In genomic region chr16:84970447-84971127, GRCh38 we compare ENCODE assay signal across 1 cellular context.
TF ChIP-seq lines count a peak whose summit lies in the region.

No MANE protein-coding gene starts in this region.

TF ChIP-seq in K562, 482 proteins besides CTCF, POLR2A, EP300 and RAD21 (continued from another document):
- TF ChIP-seq CTCFL (IDR thresholded peaks at IDR 0.05; ENCODE audit: borderline replicate concordance, insufficient read depth, low read depth, low read length, poor library complexity, severe bottlenecking) = peak; percentile 58
- no peak for TF ChIP-seq SMARCE1 (IDR thresholded peaks at IDR 0.05)
- 0 out of 2 replicates have a peak, but pooled peaks have one; percentile 23 for TF ChIP-seq JUND (IDR thresholded peaks at IDR 0.05; ENCODE audit: borderline replicate concordance, low read depth, low read length)
- TF ChIP-seq JUND (tag; IDR thresholded peaks at IDR 0.05; ENCODE audit: borderline replicate concordance, low read depth, low read length) = no peak
- no peak for TF ChIP-seq GABPB2 (CRISPR knock-in tag; conservative IDR thresholded peaks at IDR 0.05)
- TF ChIP-seq, protein P1, sequence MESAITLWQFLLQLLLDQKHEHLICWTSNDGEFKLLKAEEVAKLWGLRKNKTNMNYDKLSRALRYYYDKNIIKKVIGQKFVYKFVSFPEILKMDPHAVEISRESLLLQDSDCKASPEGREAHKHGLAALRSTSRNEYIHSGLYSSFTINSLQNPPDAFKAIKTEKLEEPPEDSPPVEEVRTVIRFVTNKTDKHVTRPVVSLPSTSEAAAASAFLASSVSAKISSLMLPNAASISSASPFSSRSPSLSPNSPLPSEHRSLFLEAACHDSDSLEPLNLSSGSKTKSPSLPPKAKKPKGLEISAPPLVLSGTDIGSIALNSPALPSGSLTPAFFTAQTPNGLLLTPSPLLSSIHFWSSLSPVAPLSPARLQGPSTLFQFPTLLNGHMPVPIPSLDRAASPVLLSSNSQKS (CRISPR knock-in tag; IDR thresholded peaks at IDR 0.05) = no peak
- TF ChIP-seq, protein P2, sequence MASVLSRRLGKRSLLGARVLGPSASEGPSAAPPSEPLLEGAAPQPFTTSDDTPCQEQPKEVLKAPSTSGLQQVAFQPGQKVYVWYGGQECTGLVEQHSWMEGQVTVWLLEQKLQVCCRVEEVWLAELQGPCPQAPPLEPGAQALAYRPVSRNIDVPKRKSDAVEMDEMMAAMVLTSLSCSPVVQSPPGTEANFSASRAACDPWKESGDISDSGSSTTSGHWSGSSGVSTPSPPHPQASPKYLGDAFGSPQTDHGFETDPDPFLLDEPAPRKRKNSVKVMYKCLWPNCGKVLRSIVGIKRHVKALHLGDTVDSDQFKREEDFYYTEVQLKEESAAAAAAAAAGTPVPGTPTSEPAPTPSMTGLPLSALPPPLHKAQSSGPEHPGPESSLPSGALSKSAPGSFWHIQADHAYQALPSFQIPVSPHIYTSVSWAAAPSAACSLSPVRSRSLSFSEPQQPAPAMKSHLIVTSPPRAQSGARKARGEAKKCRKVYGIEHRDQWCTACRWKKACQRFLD (CRISPR knock-in tag; IDR thresholded peaks at IDR 0.05) = no peak
- TF ChIP-seq TEAD1 (CRISPR knock-in tag; IDR thresholded peaks at IDR 0.05) = peak; percentile 54 to 86; a peak in 1 of 4 replicates
- no peak for TF ChIP-seq TARDBP (IDR thresholded peaks at IDR 0.05)
- no peak for TF ChIP-seq ZC3H4 (CRISPR knock-in tag; IDR thresholded peaks at IDR 0.05; ENCODE audit: borderline replicate concordance)
- peak; percentile 20 to 59; a peak in 2 of 4 replicates for TF ChIP-seq RCOR1 (IDR thresholded peaks at IDR 0.05; ENCODE audit: borderline replicate concordance in 1 of 2, low read depth in 2 of 2, low read length in 2 of 2)
- no peak for TF ChIP-seq ZBTB1 (CRISPR knock-in tag; IDR thresholded peaks at IDR 0.05; ENCODE audit: borderline replicate concordance, low read depth)
- 0 out of 2 replicates have a peak, but pooled peaks have one; percentile 9 for TF ChIP-seq ARID1B (IDR thresholded peaks at IDR 0.05)
- peak; percentile 35; the same call in 1 of the 2 replicates for TF ChIP-seq HLTF (IDR thresholded peaks at IDR 0.05)
- TF ChIP-seq NRF1 (conservative IDR thresholded peaks at IDR 0.05 in 1 of 2, IDR thresholded peaks at IDR 0.05 in 1 of 2) = 0 out of 4 replicates have a peak, but pooled peaks of 1 of the 2 experiments have one; percentile 10
- peak; percentile 42 for TF ChIP-seq ATF7 (IDR thresholded peaks at IDR 0.05)
- no peak for TF ChIP-seq ETV6 (IDR thresholded peaks at IDR 0.05; ENCODE audit: borderline replicate concordance in 1 of 2, low read depth in 2 of 2, low read length in 1 of 2)
- no peak for TF ChIP-seq ETV6 (CRISPR knock-in tag; IDR thresholded peaks at IDR 0.05; ENCODE audit: borderline replicate concordance)
- TF ChIP-seq SAFB2 (IDR thresholded peaks at IDR 0.05; ENCODE audit: borderline replicate concordance, low read depth, low read length, severe bottlenecking) = no peak
